1 cellular context compared by ENCODE assay signal in the genomic region with DNA sequence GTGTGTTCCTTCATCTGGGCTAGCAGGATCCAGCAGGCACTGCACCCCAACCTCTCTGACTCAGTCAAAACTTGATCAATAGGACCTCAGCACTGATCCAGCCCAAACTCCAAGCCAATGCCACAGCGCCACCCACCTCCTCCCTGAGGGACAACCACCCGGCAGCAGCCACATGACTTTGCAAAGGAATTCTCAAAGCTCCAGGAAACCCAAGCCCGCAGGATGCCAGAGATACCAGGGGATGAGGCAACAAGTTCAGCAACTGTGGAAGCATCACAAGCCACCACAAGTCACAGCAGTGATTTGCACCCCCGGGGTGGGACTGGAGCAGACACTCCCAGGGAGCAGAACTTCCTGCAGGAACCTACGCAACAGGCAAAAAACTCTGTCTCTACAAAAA.
TF ChIP-seq lines count a peak whose summit lies in the region.

No MANE protein-coding gene starts in this region.

TF ChIP-seq in HepG2, 621 proteins besides CTCF, POLR2A, EP300 and RAD21 (continued from another document):
- TF ChIP-seq ZKSCAN1 (IDR thresholded peaks at IDR 0.05; ENCODE audit: low read length) (peak; percentile 30; the same call in 1 of the 2 replicates), ETV5 (CRISPR knock-in tag; IDR thresholded peaks at IDR 0.05; ENCODE audit: borderline replicate concordance) (0 out of 2 replicates have a peak, but pooled peaks have one; percentile 6), MED1 (CRISPR knock-in tag; IDR thresholded peaks at IDR 0.05) (peak; percentile 35; the same call in 1 of the 2 replicates), ELF3 (CRISPR knock-in tag; IDR thresholded peaks at IDR 0.05) (0 out of 2 replicates have a peak, but pooled peaks have one; percentile 22), NFYC (CRISPR knock-in tag; IDR thresholded peaks at IDR 0.05) (no peak), ZNF383 (CRISPR knock-in tag; IDR thresholded peaks at IDR 0.05; ENCODE audit: borderline replicate concordance) (no peak), ZNF614 (CRISPR knock-in tag; IDR thresholded peaks at IDR 0.05; ENCODE audit: borderline replicate concordance) (0 out of 2 replicates have a peak, but pooled peaks have one; percentile 28), LCORL (IDR thresholded peaks at IDR 0.05) (0 out of 2 replicates have a peak, but pooled peaks have one; percentile 32), LCORL (CRISPR knock-in tag; IDR thresholded peaks at IDR 0.05) (no peak), HNRNPUL1 (IDR thresholded peaks at IDR 0.05; ENCODE audit: low read depth, low read length) (no peak), POLR2G (IDR thresholded peaks at IDR 0.05; ENCODE audit: low read depth, low read length) (no peak), SMC3 (IDR thresholded peaks at IDR 0.05; ENCODE audit: low read length) (no peak; the same call in 1 of the 2 replicates), HOXA9 (CRISPR knock-in tag; IDR thresholded peaks at IDR 0.05; ENCODE audit: borderline replicate concordance) (no peak)
- TF ChIP-seq, protein P1, sequence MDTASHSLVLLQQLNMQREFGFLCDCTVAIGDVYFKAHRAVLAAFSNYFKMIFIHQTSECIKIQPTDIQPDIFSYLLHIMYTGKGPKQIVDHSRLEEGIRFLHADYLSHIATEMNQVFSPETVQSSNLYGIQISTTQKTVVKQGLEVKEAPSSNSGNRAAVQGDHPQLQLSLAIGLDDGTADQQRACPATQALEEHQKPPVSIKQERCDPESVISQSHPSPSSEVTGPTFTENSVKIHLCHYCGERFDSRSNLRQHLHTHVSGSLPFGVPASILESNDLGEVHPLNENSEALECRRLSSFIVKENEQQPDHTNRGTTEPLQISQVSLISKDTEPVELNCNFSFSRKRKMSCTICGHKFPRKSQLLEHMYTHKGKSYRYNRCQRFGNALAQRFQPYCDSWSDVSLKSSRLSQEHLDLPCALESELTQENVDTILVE (CRISPR knock-in tag; IDR thresholded peaks at IDR 0.05), result no peak
- TF ChIP-seq, protein P2, sequence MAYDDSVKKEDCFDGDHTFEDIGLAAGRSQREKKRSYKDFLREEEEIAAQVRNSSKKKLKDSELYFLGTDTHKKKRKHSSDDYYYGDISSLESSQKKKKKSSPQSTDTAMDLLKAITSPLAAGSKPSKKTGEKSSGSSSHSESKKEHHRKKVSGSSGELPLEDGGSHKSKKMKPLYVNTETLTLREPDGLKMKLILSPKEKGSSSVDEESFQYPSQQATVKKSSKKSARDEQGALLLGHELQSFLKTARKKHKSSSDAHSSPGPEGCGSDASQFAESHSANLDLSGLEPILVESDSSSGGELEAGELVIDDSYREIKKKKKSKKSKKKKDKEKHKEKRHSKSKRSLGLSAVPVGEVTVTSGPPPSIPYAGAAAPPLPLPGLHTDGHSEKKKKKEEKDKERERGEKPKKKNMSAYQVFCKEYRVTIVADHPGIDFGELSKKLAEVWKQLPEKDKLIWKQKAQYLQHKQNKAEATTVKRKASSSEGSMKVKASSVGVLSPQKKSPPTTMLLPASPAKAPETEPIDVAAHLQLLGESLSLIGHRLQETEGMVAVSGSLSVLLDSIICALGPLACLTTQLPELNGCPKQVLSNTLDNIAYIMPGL (CRISPR knock-in tag; IDR thresholded peaks at IDR 0.05; ENCODE audit: borderline replicate concordance in 1 of 2, low read depth in 1 of 2), result no peak
- TF ChIP-seq, protein P3, sequence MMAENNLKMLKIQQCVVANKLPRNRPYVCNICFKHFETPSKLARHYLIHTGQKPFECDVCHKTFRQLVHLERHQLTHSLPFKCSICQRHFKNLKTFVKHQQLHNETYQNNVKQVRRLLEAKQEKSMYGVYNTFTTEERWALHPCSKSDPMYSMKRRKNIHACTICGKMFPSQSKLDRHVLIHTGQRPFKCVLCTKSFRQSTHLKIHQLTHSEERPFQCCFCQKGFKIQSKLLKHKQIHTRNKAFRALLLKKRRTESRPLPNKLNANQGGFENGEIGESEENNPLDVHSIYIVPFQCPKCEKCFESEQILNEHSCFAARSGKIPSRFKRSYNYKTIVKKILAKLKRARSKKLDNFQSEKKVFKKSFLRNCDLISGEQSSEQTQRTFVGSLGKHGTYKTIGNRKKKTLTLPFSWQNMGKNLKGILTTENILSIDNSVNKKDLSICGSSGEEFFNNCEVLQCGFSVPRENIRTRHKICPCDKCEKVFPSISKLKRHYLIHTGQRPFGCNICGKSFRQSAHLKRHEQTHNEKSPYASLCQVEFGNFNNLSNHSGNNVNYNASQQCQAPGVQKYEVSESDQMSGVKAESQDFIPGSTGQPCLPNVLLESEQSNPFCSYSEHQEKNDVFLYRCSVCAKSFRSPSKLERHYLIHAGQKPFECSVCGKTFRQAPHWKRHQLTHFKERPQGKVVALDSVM (CRISPR knock-in tag; IDR thresholded peaks at IDR 0.05), result peak; percentile 48; the same call in 1 of the 2 replicates
- TF ChIP-seq, protein P4, sequence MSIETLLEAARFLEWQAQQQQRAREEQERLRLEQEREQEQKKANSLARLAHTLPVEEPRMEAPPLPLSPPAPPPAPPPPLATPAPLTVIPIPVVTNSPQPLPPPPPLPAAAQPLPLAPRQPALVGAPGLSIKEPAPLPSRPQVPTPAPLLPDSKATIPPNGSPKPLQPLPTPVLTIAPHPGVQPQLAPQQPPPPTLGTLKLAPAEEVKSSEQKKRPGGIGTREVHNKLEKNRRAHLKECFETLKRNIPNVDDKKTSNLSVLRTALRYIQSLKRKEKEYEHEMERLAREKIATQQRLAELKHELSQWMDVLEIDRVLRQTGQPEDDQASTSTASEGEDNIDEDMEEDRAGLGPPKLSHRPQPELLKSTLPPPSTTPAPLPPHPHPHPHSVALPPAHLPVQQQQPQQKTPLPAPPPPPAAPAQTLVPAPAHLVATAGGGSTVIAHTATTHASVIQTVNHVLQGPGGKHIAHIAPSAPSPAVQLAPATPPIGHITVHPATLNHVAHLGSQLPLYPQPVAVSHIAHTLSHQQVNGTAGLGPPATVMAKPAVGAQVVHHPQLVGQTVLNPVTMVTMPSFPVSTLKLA (IDR thresholded peaks at IDR 0.05), result peak; percentile 8; the same call in 1 of the 2 replicates
- TF ChIP-seq, protein P5, sequence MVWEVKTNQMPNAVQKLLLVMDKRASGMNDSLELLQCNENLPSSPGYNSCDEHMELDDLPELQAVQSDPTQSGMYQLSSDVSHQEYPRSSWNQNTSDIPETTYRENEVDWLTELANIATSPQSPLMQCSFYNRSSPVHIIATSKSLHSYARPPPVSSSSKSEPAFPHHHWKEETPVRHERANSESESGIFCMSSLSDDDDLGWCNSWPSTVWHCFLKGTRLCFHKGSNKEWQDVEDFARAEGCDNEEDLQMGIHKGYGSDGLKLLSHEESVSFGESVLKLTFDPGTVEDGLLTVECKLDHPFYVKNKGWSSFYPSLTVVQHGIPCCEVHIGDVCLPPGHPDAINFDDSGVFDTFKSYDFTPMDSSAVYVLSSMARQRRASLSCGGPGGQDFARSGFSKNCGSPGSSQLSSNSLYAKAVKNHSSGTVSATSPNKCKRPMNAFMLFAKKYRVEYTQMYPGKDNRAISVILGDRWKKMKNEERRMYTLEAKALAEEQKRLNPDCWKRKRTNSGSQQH (CRISPR knock-in tag; IDR thresholded peaks at IDR 0.05; ENCODE audit: low read depth), result no peak
- TF ChIP-seq, protein P6, sequence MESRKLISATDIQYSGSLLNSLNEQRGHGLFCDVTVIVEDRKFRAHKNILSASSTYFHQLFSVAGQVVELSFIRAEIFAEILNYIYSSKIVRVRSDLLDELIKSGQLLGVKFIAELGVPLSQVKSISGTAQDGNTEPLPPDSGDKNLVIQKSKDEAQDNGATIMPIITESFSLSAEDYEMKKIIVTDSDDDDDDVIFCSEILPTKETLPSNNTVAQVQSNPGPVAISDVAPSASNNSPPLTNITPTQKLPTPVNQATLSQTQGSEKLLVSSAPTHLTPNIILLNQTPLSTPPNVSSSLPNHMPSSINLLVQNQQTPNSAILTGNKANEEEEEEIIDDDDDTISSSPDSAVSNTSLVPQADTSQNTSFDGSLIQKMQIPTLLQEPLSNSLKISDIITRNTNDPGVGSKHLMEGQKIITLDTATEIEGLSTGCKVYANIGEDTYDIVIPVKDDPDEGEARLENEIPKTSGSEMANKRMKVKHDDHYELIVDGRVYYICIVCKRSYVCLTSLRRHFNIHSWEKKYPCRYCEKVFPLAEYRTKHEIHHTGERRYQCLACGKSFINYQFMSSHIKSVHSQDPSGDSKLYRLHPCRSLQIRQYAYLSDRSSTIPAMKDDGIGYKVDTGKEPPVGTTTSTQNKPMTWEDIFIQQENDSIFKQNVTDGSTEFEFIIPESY (CRISPR knock-in tag; IDR thresholded peaks at IDR 0.05), result peak; percentile 25; the same call in 1 of the 2 replicates
